33 cellular contexts compared by ENCODE assay signal in genomic region chr22:25177226-25177625, GRCh38. TPM values are rescaled to one million over a fixed set of nuclear protein-coding genes. Genes with fewer than 3 reads are reported as not detected.
"Had no signal": no experiment of that assay in that cellular context is flagged by ENCODE, and none has a peak within 500 bp of the region (broad histone marks: within the 10 kb centered on the region; RNA-seq: fewer than 3 reads in every experiment).

No MANE protein-coding gene starts in this region.

- H3K27me3 ChIP-seq: heart left ventricle, ovary, right atrium auricular region, right lobe of liver, suprapubic skin, tibial nerve, vagina had no signal

- H3K27ac Mint-ChIP-seq: immature natural killer cell; progenitor cell of endocrine pancreas; stimulated activated memory B cell treated with anti-CD40 and anti-IgM and Interleukin-4, amounts not matched to agents 10 μg/mL and 1 μg/mL and 100 μg/mL, for 72 hours; type B pancreatic cell had no signal

- H3K4me1 ChIP-seq: heart left ventricle, left ventricle myocardium inferior, right atrium auricular region, suprapubic skin, tibial nerve, vagina had no signal

- H3K36me3 ChIP-seq: ovary had no signal

- H3K4me3 ChIP-seq: heart left ventricle, left ventricle myocardium inferior, ovary, right atrium auricular region, right lobe of liver, smooth muscle cell, suprapubic skin, thoracic aorta, tibial nerve, vagina had no signal

- H3K4me2 ChIP-seq: smooth muscle cell had no signal

- ATAC-seq: heart left ventricle; left colon; naive thymus-derived CD8-positive, alpha-beta T cell; stimulated activated memory B cell treated with anti-CD40 and anti-IgM and Interleukin-4, amounts not matched to agents 10 μg/mL and 1 μg/mL and 100 μg/mL, for 72 hours had no signal

- H3K27ac ChIP-seq: heart left ventricle, left ventricle myocardium inferior, ovary, right atrium auricular region, right lobe of liver, thoracic aorta, tibial nerve, vagina had no signal

- H3K36me3 Mint-ChIP-seq: stimulated activated memory B cell treated with anti-CD40 and anti-IgM and Interleukin-4, amounts not matched to agents 10 μg/mL and 1 μg/mL and 100 μg/mL, for 72 hours had no signal

- H3K27me3 Mint-ChIP-seq: naive thymus-derived CD8-positive, alpha-beta T cell; progenitor cell of endocrine pancreas; type B pancreatic cell had no signal

- H3K4me3 Mint-ChIP-seq: immature natural killer cell; naive thymus-derived CD8-positive, alpha-beta T cell; stimulated activated memory B cell treated with anti-CD40 and anti-IgM and Interleukin-4, amounts not matched to agents 10 μg/mL and 1 μg/mL and 100 μg/mL, for 72 hours; type B pancreatic cell had no signal

- DNase-seq: heart left ventricle; hypothalamus; immature natural killer cell; kidney; left colon; left ventricle myocardium inferior; mesenchymal stem cell; naive thymus-derived CD8-positive, alpha-beta T cell; ovary; right lobe of liver; stimulated activated CD4-positive, alpha-beta T cell treated with anti-CD3 and anti-CD28 coated beads, Interleukin-1b, Interleukin-23, amount 100 ng/mL, for 48 hours; stimulated activated CD4-positive, alpha-beta T cell treated with anti-CD3 and anti-CD28 coated beads, Interleukin-2, amount 100 ng/mL, for 48 hours; stimulated activated CD4-positive, alpha-beta T cell treated with anti-CD3 and anti-CD28 coated beads, Interleukin-4, amount 100 ng/mL, for 4 hours; stimulated activated CD8-positive, alpha-beta memory T cell treated with anti-CD3 and anti-CD28 coated beads, Interleukin-4, amount 100 ng/mL, for 48 hours; stimulated activated naive CD4-positive, alpha-beta T cell treated with Interleukin-2 at 50 U/mL for 16 hours had no signal

- H3K9me3 ChIP-seq: right lobe of liver, suprapubic skin, thoracic aorta, vagina had no signal

- H3K4me1 Mint-ChIP-seq: naive thymus-derived CD8-positive, alpha-beta T cell; stimulated activated memory B cell treated with anti-CD40 and anti-IgM and Interleukin-4, amounts not matched to agents 10 μg/mL and 1 μg/mL and 100 μg/mL, for 72 hours had no signal

RNA-seq across cellular contexts. Expression of gene CRYBB3, which starts 22.4 kb away (rescaled TPM):
- total RNA-seq: kidney; left ventricle myocardium inferior; naive thymus-derived CD8-positive, alpha-beta T cell; omental fat pad; pulmonary artery endothelial cell; renal cortical epithelial cell; right atrium auricular region; skeletal muscle tissue; smooth muscle cell; subcutaneous adipose tissue; suprapubic skin; tibial nerve; urinary bladder; vagina had no signal
- polyA plus RNA-seq: heart left ventricle; immature natural killer cell; naive thymus-derived CD8-positive, alpha-beta T cell; neural cell; ovary; smooth muscle cell; urinary bladder had no signal

RNA-seq across cellular contexts. Expression of gene CRYBB2, which starts 42.2 kb away (rescaled TPM):
- total RNA-seq: heart left ventricle; kidney; left ventricle myocardium inferior; lung microvascular endothelial cell; mucosa of gallbladder; naive thymus-derived CD8-positive, alpha-beta T cell; omental fat pad; pulmonary artery endothelial cell; right atrium auricular region; right lobe of liver; skeletal muscle tissue; smooth muscle cell; subcutaneous adipose tissue; tibial nerve; urinary bladder; vagina had no signal
- polyA plus RNA-seq: heart left ventricle; immature natural killer cell; naive thymus-derived CD8-positive, alpha-beta T cell; neural cell; smooth muscle cell had no signal
